9 cellular contexts compared by ENCODE assay signal in genomic region chr18:2960983-2961696, GRCh38. TPM values are rescaled to one million over a fixed set of nuclear protein-coding genes. Genes with fewer than 3 reads are reported as not detected.
A peak's percentile ranks its signal among the peaks of the same experiment; 100 is the strongest.
DNase-seq lines count a peak whose midpoint lies in the region; FAIRE-seq and TF ChIP-seq lines count a peak whose summit lies in the region.
"Had no signal": no experiment of that assay in that cellular context is flagged by ENCODE, and none has a peak within 500 bp of the region (broad histone marks: within the 10 kb centered on the region; RNA-seq: fewer than 3 reads in every experiment).

No MANE protein-coding gene starts in this region.

- H3K9me3 Mint-ChIP-seq in activated CD4-positive, alpha-beta memory T cell treated with anti-CD3 and anti-CD28 coated beads for 36 hours, result no peaks in the 10 kb centered on the region
- H3K9me3 Mint-ChIP-seq in stimulated activated naive CD8-positive, alpha-beta T cell treated with anti-CD3 and anti-CD28 coated beads, Interleukin-15, Interleukin-2, amounts not matched to agents 100 ng/mL and 50 ng/mL, for 24 hours, result no peaks in the 10 kb centered on the region

- no peak for TF ChIP-seq CTCF in BE2C (IDR thresholded peaks at IDR 0.05; ENCODE audit: low read depth, low read length)

- H3K27me3 ChIP-seq in layer of hippocampus (ENCODE audit: control insufficient read depth, insufficient read depth, low read length) (no peaks in the 10 kb centered on the region), BE2C (no peaks in the 10 kb centered on the region)

- 0 out of 2 replicates have a peak, but pooled peaks cover 4% of the 10 kb centered on the region for H3K4me1 ChIP-seq in BE2C

- peak overlapping the region; percentile 20 for H3K27ac ChIP-seq in layer of hippocampus (ENCODE audit: low read depth, low read length)

- POLR2A ChIA-PET in activated CD4-positive, alpha-beta memory T cell treated with anti-CD3 and anti-CD28 coated beads for 36 hours (lab: Charles Lee), result interaction anchor here (0.7 to 11.1 kb wide), 14 partner anchors 10 to 286 kb away, joined by 3 to 139 read pairs (median 6); partner anchors contain the start of gene MYL12A

- H3K4me1 Mint-ChIP-seq in activated CD4-positive, alpha-beta memory T cell treated with anti-CD3 and anti-CD28 coated beads for 36 hours (ENCODE audit: low read depth), result peaks cover 92% of the 10 kb centered on the region
- H3K4me1 Mint-ChIP-seq in stimulated activated naive CD8-positive, alpha-beta T cell treated with anti-CD3 and anti-CD28 coated beads, Interleukin-15, Interleukin-2, amounts not matched to agents 100 ng/mL and 50 ng/mL, for 24 hours (ENCODE audit: low read depth), result peaks cover 98% of the 10 kb centered on the region

- CTCF ChIA-PET in activated CD4-positive, alpha-beta memory T cell treated with anti-CD3 and anti-CD28 coated beads for 36 hours (lab: Charles Lee), result interaction anchor here (0.6 to 8.0 kb wide), 12 partner anchors 9 to 190 kb away, joined by 3 to 70 read pairs (median 6); no protein-coding TSS in a partner anchor

- intact Hi-C loops in activated CD4-positive, alpha-beta memory T cell treated with anti-CD3 and anti-CD28 coated beads for 36 hours (cut with micrococcal nuclease), result loop anchor here (1.0 to 5.0 kb wide), 13 partner anchors 11 to 644 kb away; partner anchors contain the start of genes LPIN2, MYL12A and SMCHD1

- no peaks in the 10 kb centered on the region for H3K36me3 ChIP-seq in BE2C

- H3K4me3 ChIP-seq in BE2C (ENCODE audit: low read depth, low read length), result no peak overlapping the region

- H3K27me3 Mint-ChIP-seq in activated CD4-positive, alpha-beta memory T cell treated with anti-CD3 and anti-CD28 coated beads for 36 hours, result no peaks in the 10 kb centered on the region
- no peaks in the 10 kb centered on the region for H3K27me3 Mint-ChIP-seq in stimulated activated naive CD8-positive, alpha-beta T cell treated with anti-CD3 and anti-CD28 coated beads, Interleukin-15, Interleukin-2, amounts not matched to agents 100 ng/mL and 50 ng/mL, for 24 hours

- no peak for DNase-seq in GM19239 (ENCODE audit: insufficient read length, low spot score)
- no peak for DNase-seq in activated CD4-positive, alpha-beta memory T cell treated with anti-CD3 and anti-CD28 coated beads for 36 hours
- no peak for DNase-seq in BE2C
- no peak for DNase-seq in SHP77 treated with DMSO at 0.1 percent for 48 hours (lab: John Stamatoyannopoulos, UW)
- no peak for DNase-seq in DMS153 (lab: John Stamatoyannopoulos, UW)
- no peak for DNase-seq in DMS53 (lab: John Stamatoyannopoulos, UW)
- DNase-seq: activated CD4-positive, CD25-positive, alpha-beta regulatory T cell treated with anti-CD3 and anti-CD28 coated beads, Interleukin-2, amount 50 U/mL, for 72 hours had no signal

- peak; percentile 73 for FAIRE-seq in GM19239 (lab: Jason Lieb, UNC)

- H3K9me3 ChIP-seq in BE2C, result no peaks in the 10 kb centered on the region

- peak overlapping the region; percentile 73 for H3K4me3 Mint-ChIP-seq in activated CD4-positive, alpha-beta memory T cell treated with anti-CD3 and anti-CD28 coated beads for 36 hours
- peak overlapping the region; percentile 84 for H3K4me3 Mint-ChIP-seq in stimulated activated naive CD8-positive, alpha-beta T cell treated with anti-CD3 and anti-CD28 coated beads, Interleukin-15, Interleukin-2, amounts not matched to agents 100 ng/mL and 50 ng/mL, for 24 hours

- H3K36me3 Mint-ChIP-seq in activated CD4-positive, alpha-beta memory T cell treated with anti-CD3 and anti-CD28 coated beads for 36 hours, result peaks cover 57% of the 10 kb centered on the region
- peaks cover 43% of the 10 kb centered on the region for H3K36me3 Mint-ChIP-seq in stimulated activated naive CD8-positive, alpha-beta T cell treated with anti-CD3 and anti-CD28 coated beads, Interleukin-15, Interleukin-2, amounts not matched to agents 100 ng/mL and 50 ng/mL, for 24 hours (ENCODE audit: low read depth)

- peak overlapping the region; percentile 100 for H3K27ac Mint-ChIP-seq in activated CD4-positive, alpha-beta memory T cell treated with anti-CD3 and anti-CD28 coated beads for 36 hours
- peak overlapping the region; percentile 100 for H3K27ac Mint-ChIP-seq in stimulated activated naive CD8-positive, alpha-beta T cell treated with anti-CD3 and anti-CD28 coated beads, Interleukin-15, Interleukin-2, amounts not matched to agents 100 ng/mL and 50 ng/mL, for 24 hours

RNA-seq across cellular contexts. Expression of gene LPIN2, which starts 51.8 kb away (rescaled TPM):
- 100 to 1,000 TPM; 102 to 107 TPM for total RNA-seq in activated CD4-positive, alpha-beta memory T cell treated with anti-CD3 and anti-CD28 coated beads for 36 hours
- polyA plus RNA-seq in BE2C (2012; ENCODE audit: insufficient read depth, insufficient read length, low read depth), result 3.6 TPM
